ENCODE assay signal across 24 cellular contexts in genomic region chr6:45491048-45491447, GRCh38.
"Had no signal": no experiment of that assay in that cellular context is flagged by ENCODE, and none has a peak within 500 bp of the region (broad histone marks: within the 10 kb centered on the region; RNA-seq: fewer than 3 reads in every experiment).

No MANE protein-coding gene starts in this region.

- H3K4me3 Mint-ChIP-seq: activated B cell treated with CpG ODN at 0.5 μM for 24 hours; activated CD4-positive, alpha-beta T cell treated with anti-CD3 and anti-CD28 coated beads, Interleukin-2, amount 10 ng/mL, durations not matched to agents 24 days and 14 days; activated CD8-positive, alpha-beta memory T cell treated with anti-CD3 and anti-CD28 coated beads, Interleukin-2, amount 10 ng/mL, durations not matched to agents 7 days and 5 days; activated naive CD4-positive, alpha-beta T cell treated with anti-CD3 and anti-CD28 coated beads for 36 hours; activated naive CD8-positive, alpha-beta T cell; activated T-cell treated with anti-CD3 and anti-CD28 coated beads, Interleukin-2, amount 50 U/mL, for 24 hours; activated T-helper 1 cell treated with anti-CD3 and anti-CD28 coated beads, Interleukin-12 subunit alpha, Interleukin-12 subunit beta, Interleukin-2, Interleukin-4 antibody, amounts not matched to agents 30 ng/mL and 10 ng/mL and 1 ng/mL, durations not matched to agents 14 hours and 24 hours and 36 hours had no signal

- H3K4me3 ChIP-seq: adrenal gland, MG63 had no signal

- H3K27ac ChIP-seq: adrenal gland, KMS-11 had no signal

- H3K9ac ChIP-seq: KMS-11 had no signal

- H3K4me1 ChIP-seq: adrenal gland had no signal

- H3K9me3 ChIP-seq: adrenal gland, MG63 had no signal

- H3K4me2 ChIP-seq: KMS-11 had no signal

- H3K27me3 ChIP-seq: adrenal gland, MG63 had no signal

- H3K36me3 ChIP-seq: adrenal gland, MG63 had no signal

- DNase-seq: activated B cell treated with CpG ODN at 0.5 μM for 24 hours; activated CD4-positive, alpha-beta T cell treated with anti-CD3 and anti-CD28 coated beads for 1 hour; activated CD4-positive, alpha-beta T cell treated with anti-CD3 and anti-CD28 coated beads, Interleukin-2, amount 10 ng/mL, durations not matched to agents 24 days and 14 days; activated CD4-positive, alpha-beta T cell treated with anti-CD3 and anti-CD28 coated beads, Interleukin-2, amount 50 U/mL, for 48 hours; activated CD8-positive, alpha-beta memory T cell treated with anti-CD3 and anti-CD28 coated beads, Interleukin-2, amount 10 ng/mL, durations not matched to agents 7 days and 5 days; activated gamma-delta T cell; activated naive CD4-positive, alpha-beta T cell treated with anti-CD3 and anti-CD28 coated beads for 36 hours; activated T-cell treated with anti-CD3 and anti-CD28 coated beads, Interleukin-2, amount 50 U/mL, for 24 hours; adrenal gland; anterior cingulate cortex; MG63; MV-4-11; NCI-H1092 treated with DMSO at 0.1 percent for 48 hours; NCI-H1436; NCI-H187; NCI-H2081; NCI-H510A treated with DMSO at 0.1 percent for 48 hours; PC-3; SHP77; T-helper 2 cell; T1000 had no signal

- H3K27me3 Mint-ChIP-seq: activated B cell treated with CpG ODN at 0.5 μM for 24 hours; activated CD4-positive, alpha-beta T cell treated with anti-CD3 and anti-CD28 coated beads, Interleukin-2, amount 10 ng/mL, durations not matched to agents 24 days and 14 days; activated CD8-positive, alpha-beta memory T cell treated with anti-CD3 and anti-CD28 coated beads, Interleukin-2, amount 10 ng/mL, durations not matched to agents 7 days and 5 days; activated naive CD8-positive, alpha-beta T cell; activated T-cell treated with anti-CD3 and anti-CD28 coated beads, Interleukin-2, amount 50 U/mL, for 24 hours had no signal

- ATAC-seq: activated CD8-positive, alpha-beta memory T cell treated with anti-CD3 and anti-CD28 coated beads, Interleukin-2, amount 10 ng/mL, durations not matched to agents 7 days and 5 days; PC-3 had no signal

- H3K27ac Mint-ChIP-seq: activated B cell treated with CpG ODN at 0.5 μM for 24 hours; activated CD4-positive, alpha-beta T cell treated with anti-CD3 and anti-CD28 coated beads, Interleukin-2, amount 10 ng/mL, durations not matched to agents 24 days and 14 days; activated CD8-positive, alpha-beta memory T cell treated with anti-CD3 and anti-CD28 coated beads, Interleukin-2, amount 10 ng/mL, durations not matched to agents 7 days and 5 days; activated naive CD4-positive, alpha-beta T cell treated with anti-CD3 and anti-CD28 coated beads for 36 hours; activated naive CD8-positive, alpha-beta T cell; activated T-cell treated with anti-CD3 and anti-CD28 coated beads, Interleukin-2, amount 50 U/mL, for 24 hours; activated T-helper 1 cell treated with anti-CD3 and anti-CD28 coated beads, Interleukin-12 subunit alpha, Interleukin-12 subunit beta, Interleukin-2, Interleukin-4 antibody, amounts not matched to agents 30 ng/mL and 10 ng/mL and 1 ng/mL, durations not matched to agents 14 hours and 24 hours and 36 hours had no signal
